25 cellular contexts compared by ENCODE assay signal in the genomic region with DNA sequence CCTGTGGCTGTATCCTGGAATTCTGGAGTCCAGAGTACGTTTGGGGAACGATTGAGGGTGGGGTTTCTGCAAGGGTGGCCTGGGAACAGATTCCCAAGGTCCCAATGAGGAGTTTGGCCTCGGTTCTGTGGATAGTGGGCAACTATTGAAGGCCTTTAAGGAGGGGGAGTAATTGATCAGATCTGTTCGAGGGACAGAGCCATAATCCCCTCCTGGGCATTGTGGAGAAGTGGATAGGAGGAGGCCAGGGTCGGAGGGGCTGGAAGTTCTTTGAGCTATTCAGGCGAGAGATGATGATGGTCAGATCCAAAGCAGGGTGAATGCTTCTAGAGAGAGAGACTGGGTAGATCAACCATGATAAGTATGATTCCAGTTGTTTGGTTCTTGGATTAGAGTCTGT.
"Had no signal": no experiment of that assay in that cellular context is flagged by ENCODE, and none has a peak within 500 bp of the region (broad histone marks: within the 10 kb centered on the region; RNA-seq: fewer than 3 reads in every experiment).

No MANE protein-coding gene starts in this region.

- H3K27me3 ChIP-seq: colonic mucosa, gastrocnemius medialis, suprapubic skin, transverse colon, upper lobe of right lung, uterus had no signal

- H3K9me3 Mint-ChIP-seq: dendritic cell treated with granulocyte-macrophage colony-stimulating factor and Interleukin-4, amounts not matched to agents 40 ng/mL and 50 ng/mL, for 4 days; endodermal cell; memory B cell; naive thymus-derived CD4-positive, alpha-beta T cell; nephron; stimulated activated naive CD8-positive, alpha-beta T cell treated with anti-CD3 and anti-CD28 coated beads, Interleukin-15, amount 100 ng/mL, for 72 hours had no signal

- H3K4me3 Mint-ChIP-seq: dendritic cell treated with granulocyte-macrophage colony-stimulating factor and Interleukin-4, amounts not matched to agents 40 ng/mL and 50 ng/mL, for 4 days; endodermal cell; memory B cell; naive thymus-derived CD4-positive, alpha-beta T cell; nephron; stimulated activated naive CD8-positive, alpha-beta T cell treated with anti-CD3 and anti-CD28 coated beads, Interleukin-15, amount 100 ng/mL, for 72 hours had no signal

- H3K36me3 ChIP-seq: colonic mucosa, gastrocnemius medialis, suprapubic skin, transverse colon, upper lobe of right lung, uterus had no signal

- H3K9me3 ChIP-seq: colonic mucosa, gastrocnemius medialis, psoas muscle, suprapubic skin, transverse colon, upper lobe of right lung, uterus had no signal

- FAIRE-seq: kidney had no signal

- H3K27me3 Mint-ChIP-seq: dendritic cell treated with granulocyte-macrophage colony-stimulating factor and Interleukin-4, amounts not matched to agents 40 ng/mL and 50 ng/mL, for 4 days; memory B cell; naive thymus-derived CD4-positive, alpha-beta T cell; stimulated activated naive CD8-positive, alpha-beta T cell treated with anti-CD3 and anti-CD28 coated beads, Interleukin-15, amount 100 ng/mL, for 72 hours had no signal

- H3K27ac ChIP-seq: colonic mucosa, epithelial cell of prostate, gastrocnemius medialis, psoas muscle, skin epidermis, suprapubic skin, transverse colon, upper lobe of right lung, uterus had no signal

- H3K4me1 ChIP-seq: colonic mucosa, upper lobe of right lung, uterus had no signal

- H3K27ac Mint-ChIP-seq: dendritic cell treated with granulocyte-macrophage colony-stimulating factor and Interleukin-4, amounts not matched to agents 40 ng/mL and 50 ng/mL, for 4 days; endodermal cell had no signal

- H3K4me3 ChIP-seq: colonic mucosa, gastrocnemius medialis, lung, psoas muscle, skin epidermis, suprapubic skin, transverse colon, upper lobe of right lung, uterus had no signal

- DNase-seq: colonic mucosa; effector CD8-positive, alpha-beta T cell; endodermal cell; foreskin fibroblast; gastrocnemius medialis; head of caudate nucleus; kidney; naive thymus-derived CD4-positive, alpha-beta T cell; nucleus accumbens; psoas muscle; right cardiac atrium; stimulated activated CD4-positive, alpha-beta T cell treated with anti-CD3 and anti-CD28 coated beads, Interleukin-15, amount 100 ng/mL, for 24 hours; stimulated activated CD4-positive, alpha-beta T cell treated with anti-CD3 and anti-CD28 coated beads, Interleukin-2, amount 100 ng/mL, for 48 hours; stimulated activated naive CD4-positive, alpha-beta T cell; stimulated activated naive CD8-positive, alpha-beta T cell treated with anti-CD3 and anti-CD28 coated beads, Interleukin-15, amount 100 ng/mL, for 72 hours; transverse colon; upper lobe of right lung; uterus had no signal
